ENCODE assay signal across 19 cellular contexts in genomic region chr2:164624296-164624695, GRCh38. TPM values are rescaled to one million over a fixed set of nuclear protein-coding genes. Genes with fewer than 3 reads are reported as not detected.
"Had no signal": no experiment of that assay in that cellular context is flagged by ENCODE, and none has a peak within 500 bp of the region (broad histone marks: within the 10 kb centered on the region; RNA-seq: fewer than 3 reads in every experiment).

No MANE protein-coding gene starts in this region.

- H3K4me3 ChIP-seq: coronary artery, esophagus squamous epithelium had no signal

- H3K36me3 Mint-ChIP-seq: activated naive CD4-positive, alpha-beta T cell treated with anti-CD3 and anti-CD28 coated beads, Interleukin-2, amount 50 U/mL, for 24 hours; brain; stimulated activated memory B cell treated with anti-CD40 and anti-IgM and Interleukin-4, amounts not matched to agents 10 μg/mL and 1 μg/mL and 100 μg/mL, for 72 hours had no signal

- H3K27me3 Mint-ChIP-seq: central memory CD8-positive, alpha-beta T cell had no signal

- ATAC-seq: activated CD8-positive, alpha-beta T cell treated with anti-CD3 and anti-CD28 coated beads for 36 hours; foreskin keratinocyte had no signal

- H3K27ac ChIP-seq: coronary artery, esophagus squamous epithelium, foreskin keratinocyte had no signal

- H3K4me1 Mint-ChIP-seq: central memory CD8-positive, alpha-beta T cell had no signal

- H3K27ac Mint-ChIP-seq: activated B cell treated with CpG ODN at 0.5 μM for 24 hours; activated CD8-positive, alpha-beta T cell treated with anti-CD3 and anti-CD28 coated beads for 36 hours; activated naive CD4-positive, alpha-beta T cell treated with anti-CD3 and anti-CD28 coated beads, Interleukin-2, amount 50 U/mL, for 24 hours; brain; stimulated activated memory B cell treated with anti-CD40 and anti-IgM and Interleukin-4, amounts not matched to agents 10 μg/mL and 1 μg/mL and 100 μg/mL, for 72 hours had no signal

- H3K9me3 ChIP-seq: esophagus squamous epithelium had no signal

- H3K9me3 Mint-ChIP-seq: activated B cell treated with CpG ODN at 0.5 μM for 24 hours; activated CD8-positive, alpha-beta T cell treated with anti-CD3 and anti-CD28 coated beads for 36 hours; brain; stimulated activated memory B cell treated with anti-CD40 and anti-IgM and Interleukin-4, amounts not matched to agents 10 μg/mL and 1 μg/mL and 100 μg/mL, for 72 hours had no signal

- H3K4me3 Mint-ChIP-seq: activated B cell treated with CpG ODN at 0.5 μM for 24 hours; activated CD8-positive, alpha-beta T cell treated with anti-CD3 and anti-CD28 coated beads for 36 hours; activated naive CD4-positive, alpha-beta T cell treated with anti-CD3 and anti-CD28 coated beads, Interleukin-2, amount 50 U/mL, for 24 hours; central memory CD8-positive, alpha-beta T cell; stimulated activated memory B cell treated with anti-CD40 and anti-IgM and Interleukin-4, amounts not matched to agents 10 μg/mL and 1 μg/mL and 100 μg/mL, for 72 hours had no signal

- FAIRE-seq: TTC549 had no signal

- H3K36me3 ChIP-seq: esophagus squamous epithelium had no signal

- DNase-seq: activated B cell treated with CpG ODN at 0.5 μM for 24 hours; activated CD4-positive, alpha-beta T cell treated with anti-CD3 and anti-CD28 coated beads for 48 hours; activated CD8-positive, alpha-beta memory T cell treated with anti-CD3 and anti-CD28 coated beads, Interleukin-2, amount 50 U/mL, for 4 hours; activated CD8-positive, alpha-beta T cell treated with anti-CD3 and anti-CD28 coated beads for 36 hours; activated effector memory CD4-positive, alpha-beta T cell treated with anti-CD3 and anti-CD28 coated beads, Interleukin-2, amount 50 U/mL, for 16 hours; activated T-cell treated with anti-CD3 and anti-CD28 coated beads, Interleukin-2, amount 50 U/mL, for 48 hours; esophagus squamous epithelium; foreskin keratinocyte; glutamatergic neuron; hypothalamus; stimulated activated CD4-positive, alpha-beta T cell treated with anti-CD3 and anti-CD28 coated beads, Interleukin-2, amount 100 ng/mL, for 48 hours; T-helper 2 cell; trophoblast cell had no signal

RNA-seq across cellular contexts. Expression of gene GRB14, which starts 3.0 kb away (rescaled TPM):
- total RNA-seq: activated B cell treated with CpG ODN at 0.5 μM for 24 hours; activated CD8-positive, alpha-beta T cell treated with anti-CD3 and anti-CD28 coated beads for 36 hours had no signal
